18 cellular contexts compared by ENCODE assay signal in genomic region chr7:101378808-101379207, GRCh38. TPM values are rescaled to one million over a fixed set of nuclear protein-coding genes. Genes with fewer than 3 reads are reported as not detected.
DNase-seq lines count a peak whose midpoint lies in the region; ATAC-seq, FAIRE-seq and TF ChIP-seq lines count a peak whose summit lies in the region.
"Had no signal": no experiment of that assay in that cellular context is flagged by ENCODE, and none has a peak within 500 bp of the region (broad histone marks: within the 10 kb centered on the region; RNA-seq: fewer than 3 reads in every experiment).

No MANE protein-coding gene starts in this region.

- no peaks in the 10 kb centered on the region for H3K27me3 Mint-ChIP-seq in H9 (ENCODE audit: low read depth)
- H3K27me3 Mint-ChIP-seq: activated naive CD8-positive, alpha-beta T cell treated with anti-CD3 and anti-CD28 coated beads, Interleukin-2, amount 50 U/mL, for 24 hours had no signal

- H2BK20ac ChIP-seq in H9 (ENCODE audit: low read depth, low read length, poor library complexity, severe bottlenecking): no peak overlapping the region

- H4K91ac ChIP-seq in H9 (ENCODE audit: insufficient read length, low read depth, low read length): no peak overlapping the region

- H3K4me3 Mint-ChIP-seq in H9: no peak overlapping the region
- H3K4me3 Mint-ChIP-seq: activated naive CD8-positive, alpha-beta T cell treated with anti-CD3 and anti-CD28 coated beads, Interleukin-2, amount 50 U/mL, for 24 hours; dendritic cell treated with granulocyte-macrophage colony-stimulating factor and Interleukin-4, amounts not matched to agents 40 ng/mL and 50 ng/mL, for 4 days had no signal

- H3K56ac ChIP-seq in H9 (ENCODE audit: insufficient read length, low read depth, low read length): no peak overlapping the region

- TF ChIP-seq EP300 in K562 (IDR thresholded peaks at IDR 0.05; ENCODE audit: low read length): no peak

- H3K18ac ChIP-seq in H9 (ENCODE audit: insufficient read length, low read depth, low read length): no peak overlapping the region

- H3K9ac ChIP-seq in H9 (ENCODE audit: extremely low read depth, insufficient read length, low read length) (no peak overlapping the region), K562 (ENCODE audit: insufficient read depth in 1 of 2, low read depth in 2 of 2, low read length in 2 of 2) (no peak overlapping the region)

- peaks cover 31 to 60% (median 53%) of the 10 kb centered on the region in 3 experiments for H3K36me3 Mint-ChIP-seq in H9 (ENCODE audit: insufficient read depth in 1 of 3, low read depth in 3 of 3)

- TF ChIP-seq CTCF in H9 (conservative IDR thresholded peaks at IDR 0.05) (no peak), K562 (IDR thresholded peaks at IDR 0.05 in 2 of 3, conservative IDR thresholded peaks at IDR 0.05 in 1 of 3; ENCODE audit: insufficient read depth in 2 of 3, low read depth in 1 of 3, low read length in 3 of 3) (no peak)

- H3K79me2 ChIP-seq in H9 (ENCODE audit: insufficient read depth, low read length) (no peaks in the 10 kb centered on the region), K562 (ENCODE audit: control insufficient read depth, insufficient read depth, low read length) (no peaks in the 10 kb centered on the region)

- TF ChIP-seq RAD21 in K562 (CRISPR knock-in tag; conservative IDR thresholded peaks at IDR 0.05 in 1 of 2, IDR thresholded peaks at IDR 0.05 in 1 of 2): no peak

- peaks cover 11 to 14% of the 10 kb centered on the region in 2 experiments for H3K9me3 Mint-ChIP-seq in H9
- H3K9me3 Mint-ChIP-seq: activated naive CD8-positive, alpha-beta T cell treated with anti-CD3 and anti-CD28 coated beads, Interleukin-2, amount 50 U/mL, for 24 hours; dendritic cell treated with granulocyte-macrophage colony-stimulating factor and Interleukin-4, amounts not matched to agents 40 ng/mL and 50 ng/mL, for 4 days had no signal

- H3K4me2 ChIP-seq in H9 (ENCODE audit: insufficient read depth, insufficient read length, low read length): no peak overlapping the region
- no peak overlapping the region for H3K4me2 ChIP-seq in K562 (ENCODE audit: insufficient read depth, low read length)

- POLR2A ChIA-PET in K562 (lab: Yijun Ruan, JAX): interaction anchor here (1.1 kb wide), 1 partner anchor 59 kb away, joined by 3 read pairs; no protein-coding TSS in a partner anchor

- no peaks in the 10 kb centered on the region for H4K20me1 ChIP-seq in H9 (ENCODE audit: control insufficient read depth, insufficient read depth, insufficient read length)
- no peaks in the 10 kb centered on the region; the same call in 1 of the 2 replicates for H4K20me1 ChIP-seq in K562 (replicated peaks; ENCODE audit: control insufficient read depth, insufficient read depth, low read length)

- TF ChIP-seq POLR2A in K562 (conservative IDR thresholded peaks at IDR 0.05) (no peak), GM12892 (IDR thresholded peaks at IDR 0.05; ENCODE audit: low read depth, low read length) (no peak)

- H3K27me3 ChIP-seq in H9 (ENCODE audit: insufficient read depth, low read length) (no peaks in the 10 kb centered on the region), K562 (ENCODE audit: control insufficient read depth in 2 of 2, insufficient read depth in 2 of 2, low read length in 2 of 2) (peaks cover 41 to 49% of the 10 kb centered on the region in 2 experiments)

- no peak overlapping the region for H3K14ac ChIP-seq in H9 (ENCODE audit: insufficient read depth, low read length)

- no peaks in the 10 kb centered on the region for H3K23me2 ChIP-seq in H9 (ENCODE audit: insufficient read length, low read depth, low read length, poor library complexity, severe bottlenecking)

- CTCF ChIA-PET in K562 (lab: Yijun Ruan, JAX; ENCODE audit: low intra/inter-chr PET ratio): no interaction called here

- H2BK12ac ChIP-seq in H9 (ENCODE audit: insufficient read length, low read depth, low read length): no peak overlapping the region

- H2BK5ac ChIP-seq in H9 (ENCODE audit: insufficient read length, low read length): no peak overlapping the region

- no CpG with 5 or more reads among the region's 11 CpGs for WGBS in H9 (ENCODE audit: extremely low coverage, insufficient read length, low lambda C conversion rate)
- WGBS in K562 (ENCODE audit: insufficient coverage, low coverage, missing lambda C conversion rate): 4% methylated on average over 11 of the region's 11 CpGs

- BruUV-seq in K562 (replicated peaks; lab: Mats Ljungman, UMichigan): no TSS peak

- DNase-seq in H9 (peak; percentile 79), K562 (ENCODE audit: extremely low read depth in 1 of 4, low spot score in 3 of 4) (no peak), myocyte (ENCODE audit: low read depth) (peak; percentile 76), GM12892 (ENCODE audit: insufficient read length) (no peak), HK-2 (ENCODE audit: unreplicated experiment) (no peak)
- DNase-seq: activated CD8-positive, alpha-beta memory T cell treated with anti-CD3 and anti-CD28 coated beads, Interleukin-2, amount 50 U/mL, for 48 hours; activated naive CD8-positive, alpha-beta T cell treated with anti-CD3 and anti-CD28 coated beads, Interleukin-2, amount 50 U/mL, for 24 hours; gastrocnemius medialis; NCI-H1105; NCI-H524 treated with DMSO at 0.1 percent for 48 hours; SIG-M5; transverse colon had no signal

- H3K9me1 ChIP-seq in K562 (ENCODE audit: control insufficient read depth, insufficient read depth, low read length): no peaks in the 10 kb centered on the region

- H3K36me3 ChIP-seq in K562 (ENCODE audit: control insufficient read depth, insufficient read depth, low read length): no peaks in the 10 kb centered on the region
- H3K36me3 ChIP-seq: gastrocnemius medialis, transverse colon had no signal

- H4K8ac ChIP-seq in H9 (replicated peaks; ENCODE audit: insufficient read length, low read depth, low read length): no peak overlapping the region

- no peak overlapping the region for H4K5ac ChIP-seq in H9 (ENCODE audit: insufficient read length, low read depth, low read length)

- in situ Hi-C loops in K562 (cut with MboI): no loop called here

- no peak overlapping the region for H3K23ac ChIP-seq in H9 (ENCODE audit: insufficient read length, low read depth, low read length)

- H3K4me1 ChIP-seq in H9 (ENCODE audit: insufficient read depth, low read length): 0 out of 2 replicates have a peak, but pooled peaks cover 3% of the 10 kb centered on the region
- H3K4me1 ChIP-seq in K562 (replicated peaks in 1 of 2; ENCODE audit: control insufficient read depth in 2 of 2, insufficient read depth in 2 of 2, low read length in 2 of 2): no peaks in the 10 kb centered on the region
- H3K4me1 ChIP-seq: gastrocnemius medialis, transverse colon had no signal

- no peak overlapping the region for H3K4ac ChIP-seq in H9 (ENCODE audit: low read depth, low read length)

- ATAC-seq in K562: no peak; the same call in 1 of the 3 replicates
- no peak for ATAC-seq in GM21619 (IDR thresholded peaks at IDR 0.05; ENCODE audit: unreplicated experiment)
- no peak for ATAC-seq in HG02852 (IDR thresholded peaks at IDR 0.05; ENCODE audit: unreplicated experiment)
- ATAC-seq: activated naive CD8-positive, alpha-beta T cell treated with anti-CD3 and anti-CD28 coated beads, Interleukin-2, amount 50 U/mL, for 24 hours; gastrocnemius medialis had no signal

- H3K4me3 ChIP-seq in K562: no peak overlapping the region
- H3K4me3 ChIP-seq: gastrocnemius medialis, transverse colon had no signal

- H3T11ph ChIP-seq in H9 (ENCODE audit: low read length): no peak overlapping the region

- H3K27ac ChIP-seq in H9 (ENCODE audit: insufficient read length, low read depth, low read length) (no peak overlapping the region), K562 (ENCODE audit: extremely low read depth, low read depth, low read length) (no peak overlapping the region)
- H3K27ac ChIP-seq: gastrocnemius medialis, transverse colon, VCaP had no signal

- peak overlapping the region; percentile 86 to 97 (median 93); a peak in 6 of 7 replicates for H3K27ac Mint-ChIP-seq in H9
- H3K27ac Mint-ChIP-seq: activated naive CD8-positive, alpha-beta T cell treated with anti-CD3 and anti-CD28 coated beads, Interleukin-2, amount 50 U/mL, for 24 hours; dendritic cell treated with granulocyte-macrophage colony-stimulating factor and Interleukin-4, amounts not matched to agents 40 ng/mL and 50 ng/mL, for 4 days had no signal

- no peak overlapping the region for H2AFZ ChIP-seq in H9 (ENCODE audit: low read length)
- no peak overlapping the region for H2AFZ ChIP-seq in K562 (ENCODE audit: low read depth, low read length)

- H2BK15ac ChIP-seq in H9 (ENCODE audit: low read depth, low read length): no peak overlapping the region

- no peaks in the 10 kb centered on the region for H3K79me1 ChIP-seq in H9 (ENCODE audit: insufficient read depth, low read depth, low read length, poor library complexity, severe bottlenecking)

- H2BK120ac ChIP-seq in H9 (ENCODE audit: low read depth, low read length, poor library complexity, severe bottlenecking): no peak overlapping the region

- FAIRE-seq in A204.1 (lab: Jason Lieb, UNC): peak; percentile 72
- FAIRE-seq in K562 (lab: Jason Lieb, UNC): no peak
- FAIRE-seq in GM12892 (lab: Jason Lieb, UNC): no peak

- H3K9me3 ChIP-seq in H9 (ENCODE audit: control insufficient read depth, low read depth, low read length) (peaks cover 8% of the 10 kb centered on the region), K562 (replicated peaks; ENCODE audit: control insufficient read depth, insufficient read depth, low read depth, low read length) (no peaks in the 10 kb centered on the region)
- H3K9me3 ChIP-seq: gastrocnemius medialis, transverse colon had no signal

- intact Hi-C loops in K562 (cut with micrococcal nuclease): no loop called here

- H3K4me1 Mint-ChIP-seq in H9: peaks cover 14 to 15% of the 10 kb centered on the region in 2 experiments
- H3K4me1 Mint-ChIP-seq: activated naive CD8-positive, alpha-beta T cell treated with anti-CD3 and anti-CD28 coated beads, Interleukin-2, amount 50 U/mL, for 24 hours had no signal

- no peak overlapping the region for H2AK5ac ChIP-seq in H9 (ENCODE audit: insufficient read length, low read length)

RNA-seq across cellular contexts. Expression of gene COL26A1, which starts 16.1 kb away (rescaled TPM):
- total RNA-seq in H9 (2021) (41.5 and 42.6 TPM in 2 replicates), K562 (2014; rRNA removed) (0.05 and 0.12 TPM in 2 replicates), K562 (2014; rRNA removed; fragmentation: Illumina TruSeq; extraction: Trizol) (not detected in 2 replicates), K562 (2015; rRNA removed; fragmentation: Illumina TruSeq; extraction: Trizol) (not detected in 2 replicates), K562 (2021) (0.09 and 0.16 TPM in 2 replicates), myocyte (0.19 TPM in 1 of 2 replicates, not detected in the other)
- not detected in 2 replicates for total RNA-seq in K562 (2011; cell fraction: chromatin; rRNA removed; ENCODE audit: low replicate concordance)
- total RNA-seq in K562 (2011; cell fraction: nucleolus; rRNA removed): not detected in 2 replicates
- total RNA-seq in K562 (2011; cell fraction: nucleoplasm; rRNA removed): not detected in 2 replicates
- polyA plus RNA-seq in K562 (2011; rRNA removed) (0.04 TPM in 1 of 2 replicates, not detected in the other), K562 (2014; fragmentation: Illumina TruSeq; extraction: Trizol) (0.39 TPM in 1 of 2 replicates, not detected in the other), K562 (2014; fragmentation: Nextera tagmentation; extraction: Ambion mirVana) (not detected), K562 (2014; rRNA removed) (0.04 TPM in 1 of 2 replicates, not detected in the other)
- 0.01 TPM in 1 of 2 replicates, not detected in the other for polyA plus RNA-seq in K562 (2011; cell fraction: cytosol; rRNA removed)
- 0.07 and 0.11 TPM in 2 replicates for polyA plus RNA-seq in K562 (2011; cell fraction: nucleus; rRNA removed)
- polyA plus RNA-seq in K562 (2012): 0.17 and 0.50 TPM in 2 replicates
- polyA minus RNA-seq in K562 (2011; rRNA and poly(A)+ RNA removed): not detected in 2 replicates
- polyA minus RNA-seq in K562 (2011; cell fraction: cytosol; rRNA and poly(A)+ RNA removed): not detected in 2 replicates
- not detected in 2 replicates for polyA minus RNA-seq in K562 (2011; cell fraction: nucleus; rRNA and poly(A)+ RNA removed)
- polyA plus RNA-seq in myocyte (2012): 0.33 TPM
- polyA plus RNA-seq in GM12892 (2012; ENCODE audit: missing spikeins): not detected
- total RNA-seq: gastrocnemius medialis, H4, transverse colon had no signal

RNA-seq across cellular contexts. Expression of gene IFT22, which starts 57.2 kb away (rescaled TPM):
- total RNA-seq in H9 (2021): 19.8 and 21.3 TPM in 2 replicates
- 2.7 and 7.0 TPM in 2 replicates for total RNA-seq in K562 (2011; cell fraction: chromatin; rRNA removed; ENCODE audit: low replicate concordance)
- 4.2 and 5.5 TPM in 2 replicates for total RNA-seq in K562 (2011; cell fraction: nucleolus; rRNA removed)
- 4.1 and 5.3 TPM in 2 replicates for total RNA-seq in K562 (2011; cell fraction: nucleoplasm; rRNA removed)
- total RNA-seq in K562 (2014; rRNA removed): 6.3 and 6.7 TPM in 2 replicates
- 7.0 and 7.3 TPM in 2 replicates for total RNA-seq in K562 (2014; rRNA removed; fragmentation: Illumina TruSeq; extraction: Trizol)
- 7.1 and 7.7 TPM in 2 replicates for total RNA-seq in K562 (2015; rRNA removed; fragmentation: Illumina TruSeq; extraction: Trizol)
- total RNA-seq in K562 (2021): 6.3 and 6.6 TPM in 2 replicates
- polyA plus RNA-seq in K562 (2011; rRNA removed): 3.3 and 10.1 TPM in 2 replicates
- 2.8 and 6.7 TPM in 2 replicates for polyA plus RNA-seq in K562 (2011; cell fraction: cytosol; rRNA removed)
- polyA plus RNA-seq in K562 (2011; cell fraction: nucleus; rRNA removed): 1.5 and 3.9 TPM in 2 replicates
- polyA plus RNA-seq in K562 (2012): 10.8 and 14.6 TPM in 2 replicates
- polyA plus RNA-seq in K562 (2014; fragmentation: Illumina TruSeq; extraction: Trizol): 10.1 and 12.1 TPM in 2 replicates
- 10 to 100 TPM; 17.7 to 18.2 TPM for polyA plus RNA-seq in K562 (2014; fragmentation: Nextera tagmentation; extraction: Ambion mirVana)
- polyA plus RNA-seq in K562 (2014; rRNA removed): 7.2 and 9.6 TPM in 2 replicates
- polyA minus RNA-seq in K562 (2011; rRNA and poly(A)+ RNA removed): 2.7 and 8.5 TPM in 2 replicates
- polyA minus RNA-seq in K562 (2011; cell fraction: cytosol; rRNA and poly(A)+ RNA removed): 3.2 TPM in 1 of 2 replicates, not detected in the other
- polyA minus RNA-seq in K562 (2011; cell fraction: nucleus; rRNA and poly(A)+ RNA removed): 1.2 and 1.9 TPM in 2 replicates
- 28.7 and 28.8 TPM in 2 replicates for total RNA-seq in myocyte
- polyA plus RNA-seq in myocyte (2012): 71.2 TPM
- polyA plus RNA-seq in GM12892 (2012; ENCODE audit: missing spikeins): 14.9 TPM

Comparison
In these comparisons a context has a peak if more than half of its experiments do, and no peak if none do; other contexts are left out.
1. DNase-seq: peak in H9 (single experiment) and myocyte (single experiment); none in K562 (0 of 4), GM12892 (single experiment) and HK-2 (single experiment).
2. RNA of gene COL26A1, which starts 16.1 kb away (total RNA-seq): 41.5 to 42.6 TPM in H9; 0.19 TPM in myocyte and 0.05 to 0.16 TPM in K562; every median in the first group is over 10 times any median in the second.